In genomic region chr20:49694450-49695071, GRCh38 we compare ENCODE assay signal across 13 cellular contexts. TPM values are rescaled to one million over a fixed set of nuclear protein-coding genes. Genes with fewer than 3 reads are reported as not detected.
DNase-seq lines count a peak whose midpoint lies in the region; ATAC-seq and TF ChIP-seq lines count a peak whose summit lies in the region.
"Had no signal": no experiment of that assay in that cellular context is flagged by ENCODE, and none has a peak within 500 bp of the region (broad histone marks: within the 10 kb centered on the region; RNA-seq: fewer than 3 reads in every experiment).

No MANE protein-coding gene starts in this region.

- H3K27ac ChIP-seq in RWPE1 (peak overlapping the region; percentile 30), liver (ENCODE audit: low read depth in 1 of 2, low read length in 2 of 2) (peak overlapping the region; percentile 25 to 49)

- DNase-seq in stimulated activated naive CD8-positive, alpha-beta T cell treated with anti-CD3 and anti-CD28 coated beads, Interleukin-15, Interleukin-2, amounts not matched to agents 100 U/mL and 50 U/mL, for 24 hours, result no peak
- no peak for DNase-seq in RWPE1 (ENCODE audit: low spot score)
- DNase-seq in NOMO-1 treated with dmso at 0.1 percent for 144 hours (lab: John Stamatoyannopoulos, UW; ENCODE audit: unreplicated experiment), result no peak
- DNase-seq in GF-D8 (lab: John Stamatoyannopoulos, UW), result no peak
- no peak for DNase-seq in left ventricle myocardium superior
- DNase-seq: activated naive CD8-positive, alpha-beta T cell treated with anti-CD3 and anti-CD28 coated beads, Interleukin-2, amount 10 ng/mL, durations not matched to agents 7 days and 5 days; NCI-H82 had no signal

- no peaks in the 10 kb centered on the region for H3K9me3 ChIP-seq in liver (ENCODE audit: control insufficient read depth in 4 of 4, low read length in 3 of 4)

- peaks cover 0 to 1% (median 0%) of the 10 kb centered on the region in 4 donors for H3K36me3 ChIP-seq in liver (ENCODE audit: control insufficient read depth in 4 of 4, insufficient read depth in 3 of 4, low read depth in 1 of 4, low read length in 3 of 4)

- TF ChIP-seq CTCF in RWPE1 (conservative IDR thresholded peaks at IDR 0.05; ENCODE audit: low read depth), result no peak
- no peak for TF ChIP-seq CTCF in liver (IDR thresholded peaks at IDR 0.05; ENCODE audit: low read depth, low read length, missing input control)

- no peaks in the 10 kb centered on the region for H3K27me3 Mint-ChIP-seq in stimulated activated naive CD8-positive, alpha-beta T cell treated with anti-CD3 and anti-CD28 coated beads, Interleukin-15, Interleukin-2, amounts not matched to agents 100 ng/mL and 50 ng/mL, for 24 hours
- H3K27me3 Mint-ChIP-seq: activated naive CD8-positive, alpha-beta T cell treated with anti-CD3 and anti-CD28 coated beads, Interleukin-2, amount 10 ng/mL, durations not matched to agents 7 days and 5 days; dendritic cell treated with granulocyte-macrophage colony-stimulating factor and Interleukin-4, amounts not matched to agents 40 ng/mL and 50 ng/mL, for 4 days; T-cell had no signal

- H3K27ac Mint-ChIP-seq in stimulated activated naive CD8-positive, alpha-beta T cell treated with anti-CD3 and anti-CD28 coated beads, Interleukin-15, Interleukin-2, amounts not matched to agents 100 ng/mL and 50 ng/mL, for 24 hours, result peak overlapping the region; percentile 45
- H3K27ac Mint-ChIP-seq: activated naive CD8-positive, alpha-beta T cell treated with anti-CD3 and anti-CD28 coated beads, Interleukin-2, amount 10 ng/mL, durations not matched to agents 7 days and 5 days; dendritic cell treated with granulocyte-macrophage colony-stimulating factor and Interleukin-4, amounts not matched to agents 40 ng/mL and 50 ng/mL, for 4 days; T-cell had no signal

- H3K9me3 Mint-ChIP-seq in stimulated activated naive CD8-positive, alpha-beta T cell treated with anti-CD3 and anti-CD28 coated beads, Interleukin-15, Interleukin-2, amounts not matched to agents 100 ng/mL and 50 ng/mL, for 24 hours, result no peaks in the 10 kb centered on the region
- H3K9me3 Mint-ChIP-seq: activated naive CD8-positive, alpha-beta T cell treated with anti-CD3 and anti-CD28 coated beads, Interleukin-2, amount 10 ng/mL, durations not matched to agents 7 days and 5 days; dendritic cell treated with granulocyte-macrophage colony-stimulating factor and Interleukin-4, amounts not matched to agents 40 ng/mL and 50 ng/mL, for 4 days; neural crest cell; T-cell had no signal

- H3K27me3 ChIP-seq in liver (ENCODE audit: control insufficient read depth in 4 of 4, insufficient read depth in 4 of 4, low read length in 3 of 4), result no peaks in the 10 kb centered on the region

- intact Hi-C loops in left ventricle myocardium superior (cut with micrococcal nuclease), result no loop called here

- no peak for TF ChIP-seq RAD21 in liver (IDR thresholded peaks at IDR 0.05)

- ATAC-seq in stimulated activated naive CD8-positive, alpha-beta T cell treated with anti-CD3 and anti-CD28 coated beads, Interleukin-15, Interleukin-2, amounts not matched to agents 100 U/mL and 50 U/mL, for 24 hours, result no peak
- ATAC-seq in GM19397 (IDR thresholded peaks at IDR 0.05; ENCODE audit: unreplicated experiment), result no peak
- ATAC-seq in left ventricle myocardium superior, result no peak
- ATAC-seq: T-cell had no signal

- H3K4me1 ChIP-seq in liver (ENCODE audit: control insufficient read depth in 4 of 4, insufficient read depth in 4 of 4, low read length in 3 of 4), result peaks cover 14 to 67% (median 46%) of the 10 kb centered on the region in 4 donors

- POLR2A ChIA-PET in RWPE1 (lab: Yijun Ruan, JAX; ENCODE audit: low non-redundant PET), result no interaction called here

- 50% methylated on average over 2 of the region's 2 CpGs for WGBS in liver

- H3K9ac ChIP-seq in liver (ENCODE audit: low read depth in 1 of 2, low read length in 2 of 2), result no peak overlapping the region

- no peak overlapping the region for H3K4me3 ChIP-seq in liver (ENCODE audit: low read depth in 1 of 3, low read length in 3 of 3)

- peaks cover 8% of the 10 kb centered on the region for H3K36me3 Mint-ChIP-seq in stimulated activated naive CD8-positive, alpha-beta T cell treated with anti-CD3 and anti-CD28 coated beads, Interleukin-15, Interleukin-2, amounts not matched to agents 100 ng/mL and 50 ng/mL, for 24 hours (ENCODE audit: low read depth)

- H3K4me3 Mint-ChIP-seq in stimulated activated naive CD8-positive, alpha-beta T cell treated with anti-CD3 and anti-CD28 coated beads, Interleukin-15, Interleukin-2, amounts not matched to agents 100 ng/mL and 50 ng/mL, for 24 hours, result no peak overlapping the region
- H3K4me3 Mint-ChIP-seq: activated naive CD8-positive, alpha-beta T cell treated with anti-CD3 and anti-CD28 coated beads, Interleukin-2, amount 10 ng/mL, durations not matched to agents 7 days and 5 days; dendritic cell treated with granulocyte-macrophage colony-stimulating factor and Interleukin-4, amounts not matched to agents 40 ng/mL and 50 ng/mL, for 4 days; neural crest cell; T-cell had no signal

- H3K4me1 Mint-ChIP-seq in stimulated activated naive CD8-positive, alpha-beta T cell treated with anti-CD3 and anti-CD28 coated beads, Interleukin-15, Interleukin-2, amounts not matched to agents 100 ng/mL and 50 ng/mL, for 24 hours (ENCODE audit: low read depth), result peaks cover 69% of the 10 kb centered on the region

- CTCF ChIA-PET in RWPE1 (lab: Yijun Ruan, JAX), result no interaction called here

TF ChIP-seq in liver, 16 proteins besides CTCF, POLR2A, EP300 and RAD21:
- TF ChIP-seq FOXA2 (IDR thresholded peaks at IDR 0.05), result no peak
- no peak for TF ChIP-seq NR2F2 (IDR thresholded peaks at IDR 0.05)
- no peak for TF ChIP-seq SP1 (IDR thresholded peaks at IDR 0.05)
- no peak for TF ChIP-seq FOXA1 (IDR thresholded peaks at IDR 0.05)
- no peak for TF ChIP-seq GABPA (IDR thresholded peaks at IDR 0.05 in 1 of 2, conservative IDR thresholded peaks at IDR 0.05 in 1 of 2)
- TF ChIP-seq TAF1 (conservative IDR thresholded peaks at IDR 0.05), result no peak
- TF ChIP-seq HNF4G (IDR thresholded peaks at IDR 0.05), result no peak
- TF ChIP-seq EGR1 (IDR thresholded peaks at IDR 0.05; ENCODE audit: low read depth in 2 of 2), result no peak
- no peak for TF ChIP-seq JUND (IDR thresholded peaks at IDR 0.05)
- no peak for TF ChIP-seq ZBTB33 (IDR thresholded peaks at IDR 0.05)
- no peak for TF ChIP-seq REST (IDR thresholded peaks at IDR 0.05)

RNA-seq across cellular contexts. Expression of gene B4GALT5, which starts 19.1 kb away (rescaled TPM):
- total RNA-seq in liver (10 to 100 TPM; 14.1 to 28.2 TPM), left ventricle myocardium superior (37.2 TPM)
- 10 to 100 TPM in 1 of 2 donors, 1 to 10 TPM in 1; 2.0 to 14.8 TPM for polyA plus RNA-seq in liver
